Comparison of ENCODE assay signal across 19 cellular contexts in genomic region chr5:119339344-119339743, GRCh38. TPM values are rescaled to one million over a fixed set of nuclear protein-coding genes. Genes with fewer than 3 reads are reported as not detected.
A peak's percentile ranks its signal among the peaks of the same experiment; 100 is the strongest.
DNase-seq lines count a peak whose midpoint lies in the region; ATAC-seq and TF ChIP-seq lines count a peak whose summit lies in the region.
"Had no signal": no experiment of that assay in that cellular context is flagged by ENCODE, and none has a peak within 500 bp of the region (broad histone marks: within the 10 kb centered on the region; RNA-seq: fewer than 3 reads in every experiment).

No MANE protein-coding gene starts in this region.

- DNase-seq in DND-41: no peak
- no peak for DNase-seq in T-cell
- DNase-seq in effector memory CD4-positive, alpha-beta T cell: no peak
- DNase-seq in PC-3: no peak
- DNase-seq in uterus: no peak
- DNase-seq: activated CD8-positive, alpha-beta memory T cell treated with anti-CD3 and anti-CD28 coated beads, Interleukin-2, amount 50 U/mL, for 48 hours; cerebellar nuclear complex; kidney; mesenchymal stem cell; NCI-H1105 treated with DMSO at 0.1 percent for 48 hours; NCI-H2171 treated with DMSO at 0.1 percent for 48 hours; NCI-H748 treated with DMSO at 0.1 percent for 48 hours; Peyer's patch; SK-N-SH had no signal

- H2AFZ ChIP-seq in DND-41 (ENCODE audit: low read depth, low read length) (no peak overlapping the region), PC-3 (ENCODE audit: low read length) (no peak overlapping the region)

- H3K27ac ChIP-seq in BLaER1 (peak overlapping the region; percentile 93), DND-41 (ENCODE audit: low read length) (peak overlapping the region; percentile 63), PC-3 (ENCODE audit: low read length) (no peak overlapping the region), uterus (no peak overlapping the region)
- H3K27ac ChIP-seq in effector memory CD4-positive, alpha-beta T cell (ENCODE audit: insufficient read depth, low read length, poor library complexity, severe bottlenecking): peak overlapping the region; percentile 94
- H3K27ac ChIP-seq: VCaP had no signal

- no peak for TF ChIP-seq CTCF in DND-41 (IDR thresholded peaks at IDR 0.05; ENCODE audit: borderline replicate concordance, extremely low read depth, low read length, poor library complexity, severe bottlenecking)
- TF ChIP-seq CTCF in PC-3 (conservative IDR thresholded peaks at IDR 0.05; ENCODE audit: low read depth, low read length): no peak
- TF ChIP-seq CTCF in uterus (IDR thresholded peaks at IDR 0.05): no peak

- H3K4me3 Mint-ChIP-seq in T-cell: peak overlapping the region; percentile 29 to 89 (median 77)

- H3K4me2 ChIP-seq in BLaER1 (peak overlapping the region; percentile 87), DND-41 (ENCODE audit: insufficient read depth, low read length) (no peak overlapping the region), PC-3 (ENCODE audit: low read length) (no peak overlapping the region)
- H3K4me2 ChIP-seq: SK-N-SH had no signal

- H3F3A ChIP-seq in PC-3 (ENCODE audit: low read length, unreplicated experiment): no peaks in the 10 kb centered on the region

- peak overlapping the region; percentile 95 to 98 for H3K27ac Mint-ChIP-seq in T-cell

- H3K27me3 Mint-ChIP-seq in T-cell: no peaks in the 10 kb centered on the region

- H3K79me2 ChIP-seq in DND-41 (ENCODE audit: insufficient read depth, low read length) (peaks cover 100% of the 10 kb centered on the region), PC-3 (ENCODE audit: low read length) (no peaks in the 10 kb centered on the region)

- peaks cover 96% of the 10 kb centered on the region for H3K4me1 ChIP-seq in BLaER1
- H3K4me1 ChIP-seq in DND-41 (ENCODE audit: insufficient read depth, low read length): peaks cover 65% of the 10 kb centered on the region
- H3K4me1 ChIP-seq in effector memory CD4-positive, alpha-beta T cell (ENCODE audit: control insufficient read depth, insufficient read depth, low read length, poor library complexity, severe bottlenecking): peaks cover 81% of the 10 kb centered on the region
- H3K4me1 ChIP-seq in PC-3 (ENCODE audit: insufficient read depth, low read length): peaks cover 3% of the 10 kb centered on the region; the same call in 1 of the 2 replicates
- H3K4me1 ChIP-seq in uterus: no peaks in the 10 kb centered on the region

- CTCF ChIA-PET in T-cell (lab: Charles Lee): interaction anchor here (0.6 to 3.0 kb wide), 10 partner anchors 9 to 70 kb away, joined by 3 to 16 read pairs (median 4); no protein-coding TSS in a partner anchor
- CTCF ChIA-PET in PC-3 (lab: Charles Lee): no interaction called here

- no peak overlapping the region for H3K4me3 ChIP-seq in BLaER1
- no peak overlapping the region for H3K4me3 ChIP-seq in DND-41 (ENCODE audit: low read depth in 1 of 2, low read length in 2 of 2)
- no peak overlapping the region for H3K4me3 ChIP-seq in effector memory CD4-positive, alpha-beta T cell (ENCODE audit: insufficient read depth, low read depth, low read length, poor library complexity, severe bottlenecking)
- H3K4me3 ChIP-seq in PC-3 (ENCODE audit: low read length): no peak overlapping the region
- H3K4me3 ChIP-seq in uterus: no peak overlapping the region
- H3K4me3 ChIP-seq: K562 had no signal

- POLR2A ChIA-PET in T-cell (lab: Charles Lee): interaction anchor here in 1 of 2 donors (0.6 to 1.5 kb wide), 4 partner anchors 9 to 259 kb away, joined by 3 to 18 read pairs (median 4); no protein-coding TSS in a partner anchor
- POLR2A ChIA-PET in PC-3 (lab: Charles Lee; ENCODE audit: unreplicated experiment): no interaction called here

- no TSS peak for BruUV-seq in PC-3 (replicated peaks; lab: Mats Ljungman, UMichigan)

- no peak for TF ChIP-seq POLR2A in uterus (IDR thresholded peaks at IDR 0.05)

- peaks cover 97 to 100% (median 98%) of the 10 kb centered on the region in 3 donors for H3K4me1 Mint-ChIP-seq in T-cell

- no peaks in the 10 kb centered on the region for H3K9me3 ChIP-seq in BLaER1
- H3K9me3 ChIP-seq in DND-41 (ENCODE audit: insufficient read depth, low read length, severe bottlenecking): no peaks in the 10 kb centered on the region
- H3K9me3 ChIP-seq in effector memory CD4-positive, alpha-beta T cell (ENCODE audit: control insufficient read depth, low read length): no peaks in the 10 kb centered on the region
- no peaks in the 10 kb centered on the region for H3K9me3 ChIP-seq in PC-3 (ENCODE audit: low read length)
- no peaks in the 10 kb centered on the region for H3K9me3 ChIP-seq in uterus
- H3K9me3 ChIP-seq: Peyer's patch, SK-N-SH had no signal

- H3K9me3 Mint-ChIP-seq in T-cell: no peaks in the 10 kb centered on the region

- ATAC-seq in DND-41 (ENCODE audit: insufficient read depth, low read depth): no peak
- ATAC-seq in T-cell (replicated peaks in 1 of 4): no peak
- ATAC-seq in GM21526 (IDR thresholded peaks at IDR 0.05; ENCODE audit: low FRiP score, unreplicated experiment): no peak
- no peak for ATAC-seq in PC-3
- ATAC-seq in HG03457 (IDR thresholded peaks at IDR 0.05; ENCODE audit: unreplicated experiment): no peak

- no peaks in the 10 kb centered on the region for H3K36me3 ChIP-seq in BLaER1
- peaks cover 3% of the 10 kb centered on the region for H3K36me3 ChIP-seq in DND-41 (ENCODE audit: insufficient read depth, low read length)
- H3K36me3 ChIP-seq in effector memory CD4-positive, alpha-beta T cell (ENCODE audit: control insufficient read depth, insufficient read depth, low read length): no peaks in the 10 kb centered on the region
- H3K36me3 ChIP-seq in PC-3 (ENCODE audit: low read depth, low read length): no peaks in the 10 kb centered on the region
- no peaks in the 10 kb centered on the region for H3K36me3 ChIP-seq in uterus
- H3K36me3 ChIP-seq: Peyer's patch had no signal

- peaks cover 9% of the 10 kb centered on the region for H3K36me3 Mint-ChIP-seq in T-cell

- intact Hi-C loops in PC-3 (cut with micrococcal nuclease) (loop anchor here (5.0 kb wide), 2 partner anchors 73 to 317 kb away; no protein-coding TSS in a partner anchor), uterus (cut with DNase I; ENCODE audit: low total_unique reads) (no loop called here)

- no peaks in the 10 kb centered on the region for H3K9me2 ChIP-seq in PC-3 (replicated peaks; ENCODE audit: low read length)
- H3K9me2 ChIP-seq: SK-N-SH had no signal

- H3K9ac ChIP-seq in BLaER1 (peak overlapping the region; percentile 70; the same call in 1 of the 2 replicates), DND-41 (ENCODE audit: low read depth, low read length) (no peak overlapping the region), PC-3 (ENCODE audit: low read length) (no peak overlapping the region)
- H3K9ac ChIP-seq: SK-N-SH had no signal

- H3K27me3 ChIP-seq in BLaER1 (no peaks in the 10 kb centered on the region), DND-41 (ENCODE audit: insufficient read depth, low read length, poor library complexity) (no peaks in the 10 kb centered on the region), PC-3 (ENCODE audit: low read length) (no peaks in the 10 kb centered on the region), uterus (no peaks in the 10 kb centered on the region)
- no peaks in the 10 kb centered on the region for H3K27me3 ChIP-seq in effector memory CD4-positive, alpha-beta T cell (replicated peaks; ENCODE audit: control insufficient read depth, insufficient read depth, low read length, poor library complexity, severe bottlenecking)
- H3K27me3 ChIP-seq: Peyer's patch had no signal

- H4K20me1 ChIP-seq in BLaER1: no peaks in the 10 kb centered on the region
- H4K20me1 ChIP-seq in DND-41 (ENCODE audit: insufficient read depth, low read length): peaks cover 31% of the 10 kb centered on the region
- H4K20me1 ChIP-seq in PC-3 (ENCODE audit: low read length): no peaks in the 10 kb centered on the region

RNA-seq across cellular contexts. Expression of gene TNFAIP8, which starts 16.5 kb away (rescaled TPM):
- 100 to 1,000 TPM; 128 to 145 (median 135) TPM for total RNA-seq in T-cell
- 11.8 and 20.0 TPM in 2 replicates for total RNA-seq in PC-3 (2014; rRNA removed)
- 10 to 100 TPM in 3 of 4 donors, 1 to 10 TPM in 1; 2.0 to 42.7 (median 15.5) TPM for total RNA-seq in uterus

Comparison
In these comparisons a context has a peak if more than half of its experiments do, and no peak if none do; other contexts are left out.
1. H3K27ac ChIP-seq: peak in BLaER1 (single experiment), DND-41 (single experiment) and effector memory CD4-positive, alpha-beta T cell (single experiment); none in PC-3 (single experiment) and uterus (0 of 2).